1 cellular context compared by ENCODE assay signal in the genomic region with DNA sequence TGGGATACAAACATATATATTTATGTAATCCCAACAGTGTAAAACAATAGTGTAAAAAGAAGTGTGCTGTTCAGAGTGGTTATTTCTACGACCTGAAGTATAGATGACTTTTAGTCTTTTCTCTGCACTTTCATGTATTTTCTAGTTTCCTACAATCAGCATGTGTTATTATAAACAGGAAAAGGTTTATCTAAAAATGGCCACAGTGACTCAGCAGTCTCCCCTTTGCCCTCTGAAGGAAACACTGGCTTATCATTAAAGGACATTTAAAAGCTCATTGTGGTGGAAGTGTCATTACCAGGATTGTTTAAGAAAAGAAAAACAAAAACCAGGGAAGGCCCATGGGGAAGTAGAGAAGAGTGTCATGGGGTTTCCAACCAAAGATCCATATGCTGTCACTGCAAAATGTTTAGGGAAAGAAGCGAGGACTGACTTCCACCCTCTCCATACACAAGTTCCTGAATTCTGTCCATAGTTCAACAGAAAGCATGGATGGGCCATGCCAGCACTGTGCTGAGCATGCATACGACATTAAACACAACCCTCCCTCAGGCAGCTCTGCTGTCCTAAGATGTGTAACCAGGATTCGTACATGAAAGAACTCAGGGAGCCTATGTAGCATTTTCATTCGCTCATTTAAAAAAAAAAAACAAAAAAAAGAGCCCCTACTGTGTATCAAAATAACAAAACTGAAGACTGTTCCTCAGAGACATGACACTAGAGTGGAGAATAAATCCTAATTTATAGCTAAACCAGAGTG.
TF ChIP-seq lines count a peak whose summit lies in the region.

No MANE protein-coding gene starts in this region.

TF ChIP-seq in endothelial cell of umbilical vein, 7 proteins besides CTCF, POLR2A, EP300 and RAD21:
- peak; percentile 83 for TF ChIP-seq GATA2 (IDR thresholded peaks at IDR 0.05; ENCODE audit: insufficient read depth, insufficient read length, low read depth, low read length)
- TF ChIP-seq JUN (IDR thresholded peaks at IDR 0.05; ENCODE audit: borderline replicate concordance, insufficient read depth, insufficient read length, low read depth) = peak; percentile 98
- no peak for TF ChIP-seq MAX (IDR thresholded peaks at IDR 0.05; ENCODE audit: insufficient read depth, insufficient read length)
- TF ChIP-seq MYC (IDR thresholded peaks at IDR 0.05; ENCODE audit: low read depth, low read length) = no peak
- TF ChIP-seq FOS (IDR thresholded peaks at IDR 0.05; ENCODE audit: borderline replicate concordance, insufficient read depth, low read length) = peak; percentile 83
- no peak for TF ChIP-seq EZH2 (IDR thresholded peaks at IDR 0.05; ENCODE audit: borderline replicate concordance, low read depth, low read length, severe bottlenecking)
- peak; percentile 87 for TF ChIP-seq POLR2AphosphoS5 (IDR thresholded peaks at IDR 0.05; ENCODE audit: insufficient read depth, low read depth, low read length)
